Comparison of ENCODE assay signal across 16 cellular contexts in the genomic region with DNA sequence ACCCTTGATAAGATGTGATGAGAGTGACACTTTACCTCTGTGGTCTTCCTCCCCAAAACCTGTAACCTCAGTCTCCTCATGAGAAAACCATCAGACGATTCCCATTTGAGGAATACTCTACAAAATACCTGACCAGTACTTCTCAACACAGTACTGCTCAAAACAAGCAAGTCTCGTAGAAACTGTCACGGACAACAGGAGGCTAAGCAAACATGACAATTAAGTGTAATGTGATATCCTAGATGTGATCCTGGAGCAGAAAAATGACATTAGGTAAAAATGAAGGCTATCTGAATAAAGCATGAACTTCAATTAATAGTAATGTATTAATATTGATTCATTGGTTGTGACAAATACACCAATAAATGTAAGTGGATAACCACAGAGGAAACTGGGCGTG.
"Had no signal": no experiment of that assay in that cellular context is flagged by ENCODE, and none has a peak within 500 bp of the region (broad histone marks: within the 10 kb centered on the region; RNA-seq: fewer than 3 reads in every experiment).

No MANE protein-coding gene starts in this region.

- ATAC-seq: foreskin keratinocyte; left cardiac atrium; lower lobe of right lung; natural killer cell treated with Interleukin-12 subunit alpha and Interleukin-12 subunit beta and Interleukin-15 and Interleukin-18, amount 100 ng/mL, for 72 hours had no signal

- DNase-seq: dermis blood vessel endothelial cell; erythroblast; foreskin keratinocyte; immature natural killer cell; kidney; left cardiac atrium; left ventricle myocardium inferior; lower lobe of right lung; nucleus accumbens; ovary; sigmoid colon; stimulated activated CD4-positive, alpha-beta T cell treated with anti-CD3 and anti-CD28 coated beads, Interleukin-12 subunit alpha, Interleukin-12 subunit beta, amount 100 ng/mL, for 4 hours; stimulated activated naive CD4-positive, alpha-beta T cell; substantia nigra; transverse colon had no signal
